2 cellular contexts compared by ENCODE assay signal in genomic region chr19:3998667-3999412, GRCh38.
A peak's percentile ranks its signal among the peaks of the same experiment; 100 is the strongest.
TF ChIP-seq lines count a peak whose summit lies in the region.
"Not testable (repeated sequence)": the region's sequence is repeated elsewhere in the genome, so short reads cannot be mapped to it uniquely, and the experiment has no call there.

No MANE protein-coding gene starts in this region.

TF ChIP-seq in K562, 482 proteins besides CTCF, POLR2A, EP300 and RAD21:
- TF ChIP-seq ZNF592 (IDR thresholded peaks at IDR 0.05) (peak; percentile 92), CBFA2T3 (IDR thresholded peaks at IDR 0.05) (peak; percentile 73), CBFA2T2 (conservative IDR thresholded peaks at IDR 0.05) (peak; percentile 62), NR2C1 (tag; IDR thresholded peaks at IDR 0.05) (peak; percentile 12; the same call in 1 of the 2 replicates), TCF3 (CRISPR knock-in tag; IDR thresholded peaks at IDR 0.05) (peak; percentile 43; the same call in 1 of the 2 replicates), HMBOX1 (IDR thresholded peaks at IDR 0.05) (peak; percentile 37; the same call in 1 of the 2 replicates), MAX (CRISPR knock-in tag; IDR thresholded peaks at IDR 0.05) (peak; percentile 64), DMBX1 (CRISPR knock-in tag; IDR thresholded peaks at IDR 0.05; ENCODE audit: borderline replicate concordance) (0 out of 2 replicates have a peak, but pooled peaks have one; percentile 44), MNT (conservative IDR thresholded peaks at IDR 0.05) (peak in 1 of 2 experiments; percentile 67; a peak in 3 of 4 replicates), SMARCE1 (IDR thresholded peaks at IDR 0.05) (0 out of 2 replicates have a peak, but pooled peaks have one; percentile 14), ARID1B (IDR thresholded peaks at IDR 0.05) (peak; percentile 47; the same call in 1 of the 2 replicates), IRF9 (tag; IDR thresholded peaks at IDR 0.05) (0 out of 2 replicates have a peak, but pooled peaks have one; percentile 22), KDM1A (IDR thresholded peaks at IDR 0.05) (peak in 1 of 2 experiments; percentile 17; a peak in 1 of 4 replicates)
- not testable (repeated sequence) for TF ChIP-seq NR2C1 (IDR thresholded peaks at IDR 0.05)

TF ChIP-seq in HepG2, 621 proteins besides CTCF, POLR2A, EP300 and RAD21 (continues in another document):
- TF ChIP-seq ZNF18 (CRISPR knock-in tag; IDR thresholded peaks at IDR 0.05; ENCODE audit: insufficient replicate concordance) (peak; percentile 29), ZGPAT (CRISPR knock-in tag; IDR thresholded peaks at IDR 0.05) (0 out of 2 replicates have a peak, but pooled peaks have one; percentile 15), HNF4A (CRISPR knock-in tag; IDR thresholded peaks at IDR 0.05) (0 out of 2 replicates have a peak, but pooled peaks have one; percentile 9), PATZ1 (CRISPR knock-in tag; IDR thresholded peaks at IDR 0.05) (peak; percentile 63), ARID5B (CRISPR knock-in tag; IDR thresholded peaks at IDR 0.05) (peak; percentile 44; the same call in 1 of the 2 replicates), ZNF687 (CRISPR knock-in tag; IDR thresholded peaks at IDR 0.05) (peak; percentile 67), PAXIP1 (CRISPR knock-in tag; conservative IDR thresholded peaks at IDR 0.05) (peak; percentile 23; the same call in 1 of the 2 replicates), ZNF891 (CRISPR knock-in tag; IDR thresholded peaks at IDR 0.05) (peak; percentile 28; the same call in 1 of the 2 replicates), FOXC1 (CRISPR knock-in tag; IDR thresholded peaks at IDR 0.05; ENCODE audit: borderline replicate concordance) (0 out of 2 replicates have a peak, but pooled peaks have one; percentile 20), GATAD2A (CRISPR knock-in tag; IDR thresholded peaks at IDR 0.05) (0 out of 2 replicates have a peak, but pooled peaks have one; percentile 27), PITX1 (CRISPR knock-in tag; IDR thresholded peaks at IDR 0.05) (0 out of 2 replicates have a peak, but pooled peaks have one; percentile 43), SALL1 (CRISPR knock-in tag; IDR thresholded peaks at IDR 0.05) (peak; percentile 27; the same call in 1 of the 2 replicates), GABPB1 (CRISPR knock-in tag; IDR thresholded peaks at IDR 0.05) (peak; percentile 15; the same call in 1 of the 2 replicates), ADNP (CRISPR knock-in tag; IDR thresholded peaks at IDR 0.05) (0 out of 2 replicates have a peak, but pooled peaks have one; percentile 12), HNF1A (CRISPR knock-in tag; IDR thresholded peaks at IDR 0.05; ENCODE audit: borderline replicate concordance) (0 out of 2 replicates have a peak, but pooled peaks have one; percentile 43), MNT (IDR thresholded peaks at IDR 0.05) (peak; percentile 9; the same call in 1 of the 2 replicates)
- not testable (repeated sequence) for TF ChIP-seq HNF1A (IDR thresholded peaks at IDR 0.05; ENCODE audit: low read depth)
